Comparison of ENCODE assay signal across 8 cellular contexts in the genomic region with DNA sequence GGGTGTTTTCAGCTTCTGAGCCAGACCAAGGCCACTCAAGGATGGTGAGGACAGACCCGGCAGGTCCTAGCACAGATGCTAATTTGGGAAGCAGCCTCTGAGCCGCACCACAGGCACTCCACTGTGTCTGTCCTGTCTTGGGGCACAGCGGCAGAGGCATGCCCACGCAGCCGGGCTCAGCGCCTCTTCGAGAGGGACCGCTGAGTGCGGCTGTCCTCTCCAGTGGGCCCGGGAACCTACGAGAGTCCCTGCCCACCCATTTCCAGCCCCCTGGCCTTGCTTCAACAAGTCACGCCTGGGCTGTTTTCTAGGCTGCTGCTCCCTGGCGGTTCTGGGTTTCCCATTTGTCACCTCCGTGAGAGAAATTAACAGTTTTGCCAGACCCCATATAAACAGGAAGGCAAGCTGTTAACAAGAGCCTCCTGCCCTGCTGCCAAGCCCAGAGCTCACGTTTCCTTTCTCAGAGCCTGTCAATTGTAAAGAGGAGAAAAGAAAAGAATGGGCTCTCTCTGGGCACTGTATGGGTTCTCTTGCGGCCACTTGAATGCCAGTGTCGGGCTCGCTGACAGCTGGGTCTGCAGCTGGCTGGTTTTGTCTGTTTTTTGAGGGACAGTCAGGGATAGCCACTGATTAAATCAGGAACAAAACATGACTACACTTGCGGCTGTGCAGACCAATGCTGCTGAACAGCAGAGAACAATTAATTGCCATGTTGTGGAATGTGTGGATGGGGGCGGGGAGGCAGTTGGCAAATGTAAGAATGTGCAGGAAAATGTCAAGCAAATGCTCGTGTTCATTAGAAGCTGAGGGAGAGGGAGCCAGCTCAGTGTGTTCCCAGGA. TPM values are rescaled to one million over a fixed set of nuclear protein-coding genes. Genes with fewer than 3 reads are reported as not detected.
DNase-seq lines count a peak whose midpoint lies in the region; ATAC-seq and TF ChIP-seq lines count a peak whose summit lies in the region.

No MANE protein-coding gene starts in this region.

- no peaks in the 10 kb centered on the region for H3K27me3 ChIP-seq in prostate gland (replicated peaks; ENCODE audit: insufficient read depth)

- H3K27ac ChIP-seq in prostate gland: peak overlapping the region; percentile 17 to 39

- TF ChIP-seq CTCF in prostate gland (IDR thresholded peaks at IDR 0.05): no peak

- WGBS in prostate gland: 13% methylated on average over 21 of the region's 21 CpGs

- H3K9me3 ChIP-seq in prostate gland: no peaks in the 10 kb centered on the region

- peaks cover 11% of the 10 kb centered on the region for H3K4me1 ChIP-seq in prostate gland (replicated peaks)

- no peaks in the 10 kb centered on the region for H3K36me3 ChIP-seq in prostate gland

- ATAC-seq in GM21515 (IDR thresholded peaks at IDR 0.05; ENCODE audit: unreplicated experiment): no peak

- peak; percentile 59 for DNase-seq in GM03348 (ENCODE audit: low spot score)
- peak; percentile 40 for DNase-seq in RPMI7951 (ENCODE audit: low read depth)
- DNase-seq in head of caudate nucleus: peak in 40 of 42 donors; percentile 15 to 74 (median 46)
- DNase-seq in prostate gland (ENCODE audit: low spot score): peak; percentile 42
- no peak for DNase-seq in cortex of kidney (lab: John Stamatoyannopoulos, UW)
- no peak for DNase-seq in HCEC 1CT
- DNase-seq in T1000 (lab: John Stamatoyannopoulos, UW): no peak

- peak overlapping the region in 1 of 2 donors; percentile 6 for H3K4me3 ChIP-seq in prostate gland

- intact Hi-C loops in head of caudate nucleus (cut with DNase I): no loop called here
- intact Hi-C loops in prostate gland (cut with DNase I): no loop called here

- TF ChIP-seq POLR2A in prostate gland (IDR thresholded peaks at IDR 0.05): no peak

RNA-seq across cellular contexts. Expression of gene TMEM17, which starts 30.6 kb away (rescaled TPM):
- 3.2 and 3.5 TPM in 2 replicates for total RNA-seq in RPMI7951 (2014; rRNA removed; shearing (Covaris generic))
- total RNA-seq in prostate gland: 1 to 10 TPM; 2.6 to 4.0 TPM

Comparison
In these comparisons a context has a peak if more than half of its experiments do, and no peak if none do; other contexts are left out.
1. DNase-seq: peak in GM03348 (single experiment), RPMI7951 (single experiment), head of caudate nucleus (40 of 42) and prostate gland (single experiment); none in cortex of kidney (single experiment), HCEC 1CT (single experiment) and T1000 (single experiment).